1 cellular context compared by ENCODE assay signal in genomic region chr17:32876414-32877163, GRCh38.
TF ChIP-seq lines count a peak whose summit lies in the region.

MYO1D (minus strand) TSS chr17:32877124; CDS start chr17:32876872, 252 bp downstream.

TF ChIP-seq in HepG2, 621 proteins besides CTCF, POLR2A, EP300 and RAD21 (continued from another document and continues in another):
- peak; percentile 77 for TF ChIP-seq ZNF687 (CRISPR knock-in tag; IDR thresholded peaks at IDR 0.05)
- TF ChIP-seq PBX3 (CRISPR knock-in tag; IDR thresholded peaks at IDR 0.05; ENCODE audit: borderline replicate concordance) = no peak
- TF ChIP-seq NBN (conservative IDR thresholded peaks at IDR 0.05) = no peak
- TF ChIP-seq ZNF496 (CRISPR knock-in tag; IDR thresholded peaks at IDR 0.05; ENCODE audit: insufficient replicate concordance) = no peak
- TF ChIP-seq MIER3 (CRISPR knock-in tag; IDR thresholded peaks at IDR 0.05; ENCODE audit: borderline replicate concordance) = no peak
- TF ChIP-seq BORCS8-MEF2B (CRISPR knock-in tag; IDR thresholded peaks at IDR 0.05) = 0 out of 2 replicates have a peak, but pooled peaks have one; percentile 31
- TF ChIP-seq ZMYM3 (CRISPR knock-in tag; IDR thresholded peaks at IDR 0.05) = no peak
- TF ChIP-seq ZEB1 (IDR thresholded peaks at IDR 0.05; ENCODE audit: insufficient replicate concordance, low read depth) = peak; percentile 86
- TF ChIP-seq MED13 (CRISPR knock-in tag; IDR thresholded peaks at IDR 0.05) = no peak
- TF ChIP-seq MXD3 (CRISPR knock-in tag; IDR thresholded peaks at IDR 0.05) = 0 out of 2 replicates have a peak, but pooled peaks have one; percentile 16
- peak; percentile 28; the same call in 1 of the 2 replicates for TF ChIP-seq ZNF503 (CRISPR knock-in tag; IDR thresholded peaks at IDR 0.05)
- 0 out of 2 replicates have a peak, but pooled peaks have one; percentile 36 for TF ChIP-seq POGK (CRISPR knock-in tag; conservative IDR thresholded peaks at IDR 0.05)
- no peak for TF ChIP-seq BCLAF1 (IDR thresholded peaks at IDR 0.05)
- TF ChIP-seq ZNF30 (CRISPR knock-in tag; IDR thresholded peaks at IDR 0.05) = no peak
- TF ChIP-seq ZNF724P (CRISPR knock-in tag; IDR thresholded peaks at IDR 0.05; ENCODE audit: borderline replicate concordance) = peak; percentile 59; the same call in 1 of the 2 replicates
- no peak for TF ChIP-seq ZNF572 (CRISPR knock-in tag; IDR thresholded peaks at IDR 0.05)
- peak; percentile 22; the same call in 1 of the 2 replicates for TF ChIP-seq E2F2 (CRISPR knock-in tag; IDR thresholded peaks at IDR 0.05; ENCODE audit: borderline replicate concordance)
- TF ChIP-seq KDM4B (CRISPR knock-in tag; IDR thresholded peaks at IDR 0.05) = no peak
- no peak for TF ChIP-seq ZNF841 (CRISPR knock-in tag; IDR thresholded peaks at IDR 0.05; ENCODE audit: borderline replicate concordance)
- TF ChIP-seq SPEN (CRISPR knock-in tag; IDR thresholded peaks at IDR 0.05; ENCODE audit: low read depth) = peak; percentile 62
- no peak for TF ChIP-seq SMC3 (IDR thresholded peaks at IDR 0.05; ENCODE audit: low read length)
- no peak for TF ChIP-seq ZNF280B (CRISPR knock-in tag; IDR thresholded peaks at IDR 0.05; ENCODE audit: borderline replicate concordance)
- TF ChIP-seq ZNF260 (CRISPR knock-in tag; IDR thresholded peaks at IDR 0.05; ENCODE audit: borderline replicate concordance, low read depth) = no peak
- TF ChIP-seq ZMAT5 (CRISPR knock-in tag; IDR thresholded peaks at IDR 0.05; ENCODE audit: borderline replicate concordance, low read depth) = no peak
- TF ChIP-seq ZHX1 (CRISPR knock-in tag; IDR thresholded peaks at IDR 0.05; ENCODE audit: low read depth) = no peak
- TF ChIP-seq GABPB1 (CRISPR knock-in tag; IDR thresholded peaks at IDR 0.05) = peak; percentile 67
- no peak for TF ChIP-seq SNAI1 (CRISPR knock-in tag; IDR thresholded peaks at IDR 0.05; ENCODE audit: borderline replicate concordance)
- TF ChIP-seq NFKB2 (CRISPR knock-in tag; IDR thresholded peaks at IDR 0.05; ENCODE audit: borderline replicate concordance) = 0 out of 2 replicates have a peak, but pooled peaks have one; percentile 34
- TF ChIP-seq ZNF770 (CRISPR knock-in tag; IDR thresholded peaks at IDR 0.05) = peak; percentile 71; the same call in 1 of the 2 replicates
- TF ChIP-seq ZNF777 (CRISPR knock-in tag; IDR thresholded peaks at IDR 0.05) = peak; percentile 62; the same call in 1 of the 2 replicates
- TF ChIP-seq SP1 (IDR thresholded peaks at IDR 0.05) = no peak
- TF ChIP-seq SP1 (CRISPR knock-in tag; IDR thresholded peaks at IDR 0.05) = no peak
- peak; percentile 43; the same call in 1 of the 2 replicates for TF ChIP-seq TFDP2 (CRISPR knock-in tag; IDR thresholded peaks at IDR 0.05)
- TF ChIP-seq TEAD3 (CRISPR knock-in tag; optimal IDR thresholded peaks at IDR 0.05; ENCODE audit: borderline replicate concordance) = no peak
